Comparison of ENCODE assay signal across 1 cellular context in genomic region chr17:77130521-77130920, GRCh38.
TF ChIP-seq lines count a peak whose summit lies in the region.

No MANE protein-coding gene starts in this region.

TF ChIP-seq in IMR-90, 13 proteins besides CTCF, POLR2A, EP300 and RAD21 (continued from another document):
- TF ChIP-seq CEBPB (IDR thresholded peaks at IDR 0.05; ENCODE audit: low read depth, low read length) (no peak), MAZ (IDR thresholded peaks at IDR 0.05; ENCODE audit: borderline replicate concordance, low read depth, low read length) (no peak), NFE2L2 (IDR thresholded peaks at IDR 0.05; ENCODE audit: low read depth, low read length) (no peak), FOS (IDR thresholded peaks at IDR 0.05; ENCODE audit: low read depth, low read length) (no peak), SMC3 (IDR thresholded peaks at IDR 0.05; ENCODE audit: low read depth, low read length) (no peak), MXI1 (IDR thresholded peaks at IDR 0.05; ENCODE audit: borderline replicate concordance, low read depth, low read length) (no peak), RCOR1 (IDR thresholded peaks at IDR 0.05; ENCODE audit: insufficient replicate concordance, low read length) (no peak)
- TF ChIP-seq, protein P1, sequence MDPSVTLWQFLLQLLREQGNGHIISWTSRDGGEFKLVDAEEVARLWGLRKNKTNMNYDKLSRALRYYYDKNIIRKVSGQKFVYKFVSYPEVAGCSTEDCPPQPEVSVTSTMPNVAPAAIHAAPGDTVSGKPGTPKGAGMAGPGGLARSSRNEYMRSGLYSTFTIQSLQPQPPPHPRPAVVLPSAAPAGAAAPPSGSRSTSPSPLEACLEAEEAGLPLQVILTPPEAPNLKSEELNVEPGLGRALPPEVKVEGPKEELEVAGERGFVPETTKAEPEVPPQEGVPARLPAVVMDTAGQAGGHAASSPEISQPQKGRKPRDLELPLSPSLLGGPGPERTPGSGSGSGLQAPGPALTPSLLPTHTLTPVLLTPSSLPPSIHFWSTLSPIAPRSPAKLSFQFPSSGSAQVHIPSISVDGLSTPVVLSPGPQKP (IDR thresholded peaks at IDR 0.05; ENCODE audit: borderline replicate concordance, low read depth, low read length): no peak
